ENCODE assay signal across 10 cellular contexts in genomic region chr2:234960091-234961088, GRCh38. TPM values are rescaled to one million over a fixed set of nuclear protein-coding genes. Genes with fewer than 3 reads are reported as not detected.
DNase-seq lines count a peak whose midpoint lies in the region; ATAC-seq and TF ChIP-seq lines count a peak whose summit lies in the region.
"Had no signal": no experiment of that assay in that cellular context is flagged by ENCODE, and none has a peak within 500 bp of the region (broad histone marks: within the 10 kb centered on the region; RNA-seq: fewer than 3 reads in every experiment).

No MANE protein-coding gene starts in this region.

- H3K4me3 ChIP-seq in heart right ventricle (no peak overlapping the region), lung (no peak overlapping the region)

- no peaks in the 10 kb centered on the region for H3K27me3 ChIP-seq in heart right ventricle
- no peaks in the 10 kb centered on the region for H3K27me3 ChIP-seq in lung (ENCODE audit: control insufficient read depth, insufficient read depth)

- H3K9me3 ChIP-seq in heart right ventricle (no peaks in the 10 kb centered on the region), lung (ENCODE audit: control insufficient read depth in 2 of 2, insufficient read depth in 1 of 2, low read length in 1 of 2) (no peaks in the 10 kb centered on the region)

- no peaks in the 10 kb centered on the region for H3K9me3 Mint-ChIP-seq in chondrocyte (ENCODE audit: low read depth)

- peak in 7 of 8 donors; percentile 6 to 73 (median 66) for ATAC-seq in heart right ventricle
- no peak for ATAC-seq in left cardiac atrium
- no peak for ATAC-seq in lung (ENCODE audit: insufficient read depth, low FRiP score)
- ATAC-seq in GM18867 (IDR thresholded peaks at IDR 0.05; ENCODE audit: unreplicated experiment) = no peak
- no peak for ATAC-seq in HG02588 (IDR thresholded peaks at IDR 0.05; ENCODE audit: unreplicated experiment)
- ATAC-seq in HG02852 (IDR thresholded peaks at IDR 0.05; ENCODE audit: unreplicated experiment) = no peak

- H3K27me3 Mint-ChIP-seq in chondrocyte (ENCODE audit: low read depth) = no peaks in the 10 kb centered on the region

- H3K36me3 ChIP-seq in heart right ventricle = no peaks in the 10 kb centered on the region
- no peaks in the 10 kb centered on the region for H3K36me3 ChIP-seq in lung (ENCODE audit: control insufficient read depth in 2 of 2, insufficient read depth in 2 of 2, low read length in 2 of 2)

- H3K27ac Mint-ChIP-seq in chondrocyte (ENCODE audit: unreplicated experiment) = peak overlapping the region; percentile 56

- H3K4me1 ChIP-seq in heart right ventricle = peaks cover 0 to 81% (median 25%) of the 10 kb centered on the region in 9 donors
- peaks cover 4 to 13% of the 10 kb centered on the region in 2 donors for H3K4me1 ChIP-seq in lung (ENCODE audit: control insufficient read depth in 2 of 2, insufficient read depth in 2 of 2, low read length in 2 of 2)

- 64 to 73% methylated on average over 14 of the region's 14 CpGs for WGBS in heart right ventricle, 2 donors
- WGBS in lung, 2 donors = 62% methylated on average over 14 of the region's 14 CpGs

- DNase-seq in heart right ventricle = peak in 1 of 2 donors; percentile 35
- DNase-seq in left cardiac atrium = no peak
- DNase-seq in chondrocyte (ENCODE audit: low spot score) = no peak
- DNase-seq in lung (ENCODE audit: low spot score) = no peak
- no peak for DNase-seq in Kasumi-1 (lab: John Stamatoyannopoulos, UW)
- DNase-seq: activated T-cell treated with anti-CD3 and anti-CD28 coated beads, Interleukin-2, amount 50 U/mL, for 48 hours; Karpas-422 had no signal

- H3K4me3 Mint-ChIP-seq in chondrocyte (ENCODE audit: unreplicated experiment) = no peak overlapping the region

- peaks cover 1% of the 10 kb centered on the region for H3K36me3 Mint-ChIP-seq in chondrocyte (ENCODE audit: low read depth)

- H3K4me1 Mint-ChIP-seq in chondrocyte (ENCODE audit: low read depth) = peaks cover 68% of the 10 kb centered on the region

- no peak for TF ChIP-seq CTCF in heart right ventricle (IDR thresholded peaks at IDR 0.05)
- no peak for TF ChIP-seq CTCF in chondrocyte (IDR thresholded peaks at IDR 0.05)
- no peak for TF ChIP-seq CTCF in lung (IDR thresholded peaks at IDR 0.05; ENCODE audit: control extremely low read depth, extremely low read depth)

- intact Hi-C loops in heart right ventricle (cut with DNase I) (no loop called here), left cardiac atrium (cut with DNase I) (no loop called here)

- peak overlapping the region in 9 of 10 donors; percentile 32 to 82 (median 68) for H3K27ac ChIP-seq in heart right ventricle
- peak overlapping the region; percentile 11 to 28 for H3K27ac ChIP-seq in lung (ENCODE audit: low read depth in 1 of 2, low read length in 1 of 2)

RNA-seq across cellular contexts. Expression of gene SH3BP4, which starts 8.6 kb away (rescaled TPM):
- total RNA-seq in heart right ventricle (10 to 100 TPM in 6 of 10 donors, 1 to 10 TPM in 4; 6.3 to 14.2 (median 10.8) TPM), left cardiac atrium (10 to 100 TPM; 15.1 to 27.0 TPM), chondrocyte (42.4 to 51.9 TPM (median 50.4 TPM) in 3 replicates), lung (10 to 100 TPM; 20.6 to 36.5 TPM)
- polyA plus RNA-seq in heart right ventricle (10 to 100 TPM in 1 of 2 donors, 1 to 10 TPM in 1; 8.7 to 15.3 TPM), lung (10 to 100 TPM; 12.0 to 15.8 TPM)

Comparison
In these comparisons a context has a peak if more than half of its experiments do, and no peak if none do; other contexts are left out.
1. ATAC-seq: peak in heart right ventricle (7 of 8); none in left cardiac atrium (0 of 2), lung (single experiment), GM18867 (single experiment), HG02588 (single experiment) and HG02852 (single experiment).